In the genomic region with DNA sequence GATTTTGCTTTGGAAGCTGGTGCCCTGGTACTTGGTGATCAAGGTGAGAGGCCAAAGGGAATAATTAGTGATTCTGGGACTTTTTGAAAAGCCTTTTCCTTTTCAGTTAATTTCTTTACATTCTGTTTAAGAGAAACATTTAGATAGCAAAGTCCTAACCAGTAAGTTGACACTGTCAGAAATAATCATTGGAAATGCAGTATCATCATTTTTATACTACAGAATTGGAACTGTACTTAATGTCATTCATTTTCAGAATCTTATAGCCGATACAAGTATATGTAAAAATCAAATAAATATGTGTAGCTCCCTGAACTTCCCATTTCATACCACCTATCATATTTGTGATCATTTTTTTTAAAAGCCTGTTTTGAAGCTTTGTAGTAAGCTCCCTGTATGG, we compare ENCODE assay signal across 1 cellular context.
A peak's percentile ranks its signal among the peaks of the same experiment; 100 is the strongest.
TF ChIP-seq lines count a peak whose summit lies in the region.

No MANE protein-coding gene starts in this region.

TF ChIP-seq in HepG2, 621 proteins besides CTCF, POLR2A, EP300 and RAD21:
- TF ChIP-seq MAFF (IDR thresholded peaks at IDR 0.05; ENCODE audit: low read depth, low read length) (peak; percentile 80), HOMEZ (CRISPR knock-in tag; IDR thresholded peaks at IDR 0.05; ENCODE audit: low read depth) (no peak), MAFK (conservative IDR thresholded peaks at IDR 0.05 in 1 of 2, IDR thresholded peaks at IDR 0.05 in 1 of 2; ENCODE audit: low read length in 2 of 2) (peak; percentile 81 to 88)
